Comparison of ENCODE assay signal across 16 cellular contexts in genomic region chr1:158046726-158047510, GRCh38. TPM values are rescaled to one million over a fixed set of nuclear protein-coding genes. Genes with fewer than 3 reads are reported as not detected.
DNase-seq lines count a peak whose midpoint lies in the region; ATAC-seq, FAIRE-seq and TF ChIP-seq lines count a peak whose summit lies in the region.
"Had no signal": no experiment of that assay in that cellular context is flagged by ENCODE, and none has a peak within 500 bp of the region (broad histone marks: within the 10 kb centered on the region; RNA-seq: fewer than 3 reads in every experiment).

No MANE protein-coding gene starts in this region.

- ATAC-seq in IMR-90 (ENCODE audit: low read depth) (no peak), aorta (ENCODE audit: low FRiP score) (peak; percentile 31)
- ATAC-seq: GM12878, GM23338 had no signal

- peak overlapping the region; percentile 9; the same call in 1 of the 2 replicates for H2AK5ac ChIP-seq in IMR-90 (ENCODE audit: low read depth, low read length)
- H2AK5ac ChIP-seq in H1 (ENCODE audit: low read depth, low read length), result peak overlapping the region; percentile 66; the same call in 1 of the 2 replicates

- TF ChIP-seq RAD21 in IMR-90 (IDR thresholded peaks at IDR 0.05; ENCODE audit: low read length) (no peak), H1 (IDR thresholded peaks at IDR 0.05 in 1 of 2, conservative IDR thresholded peaks at IDR 0.05 in 1 of 2; ENCODE audit: low read depth in 2 of 2, low read length in 2 of 2) (no peak)

- H2BK5ac ChIP-seq in IMR-90 (ENCODE audit: low read depth, low read length, poor library complexity, severe bottlenecking) (no peak overlapping the region), H1 (ENCODE audit: low read depth, low read length) (0 out of 2 replicates have a peak overlapping the region, but pooled peaks have one; percentile 48)

- H3K79me1 ChIP-seq in IMR-90 (ENCODE audit: low read depth in 1 of 2, low read length in 2 of 2) (peaks cover 66 to 93% of the 10 kb centered on the region in 2 experiments), H1 (ENCODE audit: low read depth, low read length) (peaks cover 5% of the 10 kb centered on the region)

- H3K23me2 ChIP-seq in H1 (ENCODE audit: low read depth, low read length), result peaks cover 2% of the 10 kb centered on the region; the same call in 1 of the 2 replicates

- no peak for DNase-seq in IMR-90
- DNase-seq in H1 (ENCODE audit: low read depth in 1 of 2, low spot score in 2 of 2), result no peak
- DNase-seq in mesothelial cell of epicardium (ENCODE audit: low spot score in 2 of 2, unreplicated experiment in 2 of 2), result no peak
- DNase-seq in aorta, result no peak
- DNase-seq in BE2C, result no peak
- DNase-seq in kidney glomerular epithelial cell (lab: John Stamatoyannopoulos, UW), result no peak
- DNase-seq in stimulated activated naive CD4-positive, alpha-beta T cell (lab: John Stamatoyannopoulos, UW), result no peak
- DNase-seq: ACHN; C1 segment of cervical spinal cord; CD4-positive, alpha-beta T cell; DMS79 had no signal

- TF ChIP-seq POLR2A in IMR-90 (IDR thresholded peaks at IDR 0.05; ENCODE audit: low read depth, low read length), result no peak
- TF ChIP-seq POLR2A in H1 (IDR thresholded peaks at IDR 0.05; ENCODE audit: control extremely low read depth in 1 of 2, low read depth in 2 of 2, low read length in 2 of 2), result no peak

- no peaks in the 10 kb centered on the region for H3K9me3 Mint-ChIP-seq in mesothelial cell of epicardium
- H3K9me3 Mint-ChIP-seq: CD4-positive, alpha-beta T cell; GM23338 had no signal

- no peak overlapping the region for H2BK20ac ChIP-seq in IMR-90 (ENCODE audit: low read depth, low read length)
- no peak overlapping the region for H2BK20ac ChIP-seq in H1 (ENCODE audit: low read length)

- H3K4me2 ChIP-seq in IMR-90 (ENCODE audit: low read depth, low read length), result no peak overlapping the region
- H3K4me2 ChIP-seq in H1 (ENCODE audit: insufficient read depth in 1 of 2, low read depth in 2 of 2, low read length in 2 of 2), result no peak overlapping the region
- H3K4me2 ChIP-seq: GM23338 had no signal

- H4K5ac ChIP-seq in IMR-90 (ENCODE audit: low read depth, low read length), result no peak overlapping the region
- no peak overlapping the region for H4K5ac ChIP-seq in H1 (ENCODE audit: insufficient read length, low read depth, low read length)

- POLR2A ChIA-PET in IMR-90 (lab: Charles Lee; ENCODE audit: unreplicated experiment) (no interaction called here), H1 (lab: Charles Lee; ENCODE audit: partially characterized antibody) (interaction anchor here (0.8 to 1.9 kb wide), 2 partner anchors 9 to 53 kb away, joined by 3 to 5 read pairs; partner anchors contain the start of gene KIRREL1)

- no peaks in the 10 kb centered on the region for H3K27me3 Mint-ChIP-seq in mesothelial cell of epicardium (ENCODE audit: low read depth)

- H3K9me3 ChIP-seq in IMR-90 (ENCODE audit: control insufficient read depth, insufficient read depth, low read length) (no peaks in the 10 kb centered on the region), H1 (ENCODE audit: insufficient read depth in 2 of 2, low read depth in 1 of 2, low read length in 1 of 2) (no peaks in the 10 kb centered on the region), aorta (ENCODE audit: control insufficient read depth, low read length) (no peaks in the 10 kb centered on the region), BE2C (no peaks in the 10 kb centered on the region)
- H3K9me3 ChIP-seq: HAP-1 had no signal

- BruUV-seq in IMR-90 (replicated peaks; lab: Mats Ljungman, UMichigan), result no TSS peak

- TF ChIP-seq CTCF in IMR-90 (conservative IDR thresholded peaks at IDR 0.05; ENCODE audit: low read depth, low read length), result no peak
- TF ChIP-seq CTCF in H1 (IDR thresholded peaks at IDR 0.05; ENCODE audit: control extremely low read depth in 1 of 3, insufficient read depth in 1 of 3, low read depth in 1 of 3, low read length in 3 of 3), result no peak
- TF ChIP-seq CTCF in mesothelial cell of epicardium (IDR thresholded peaks at IDR 0.05; ENCODE audit: unreplicated experiment), result no peak
- no peak for TF ChIP-seq CTCF in BE2C (IDR thresholded peaks at IDR 0.05; ENCODE audit: low read depth, low read length)

- H3K14ac ChIP-seq in IMR-90 (replicated peaks; ENCODE audit: low read depth, low read length) (no peak overlapping the region), H1 (ENCODE audit: insufficient read length) (no peak overlapping the region)

- H3K18ac ChIP-seq in IMR-90 (ENCODE audit: low read depth, low read length) (no peak overlapping the region), H1 (ENCODE audit: extremely low read depth, low read length) (no peak overlapping the region)

- H3K36me3 ChIP-seq in IMR-90 (ENCODE audit: control insufficient read depth, insufficient read depth, low read length), result peaks cover 3% of the 10 kb centered on the region
- H3K36me3 ChIP-seq in H1 (ENCODE audit: control insufficient read depth in 2 of 4, insufficient read depth in 4 of 4, low read length in 3 of 4), result no peaks in the 10 kb centered on the region; a peak in 1 of 8 replicates
- H3K36me3 ChIP-seq in aorta (ENCODE audit: control insufficient read depth in 1 of 2, insufficient read depth in 2 of 2, low read length in 1 of 2), result no peaks in the 10 kb centered on the region
- no peaks in the 10 kb centered on the region for H3K36me3 ChIP-seq in BE2C
- H3K36me3 ChIP-seq: HAP-1 had no signal

- in situ Hi-C loops in IMR-90 (cut with MboI; ENCODE audit: low sequenced_read_pairs), result no loop called here

- H3K4me1 Mint-ChIP-seq in mesothelial cell of epicardium, result peaks cover 32% of the 10 kb centered on the region

- FAIRE-seq in H1 (lab: Jason Lieb, UNC), result no peak
- FAIRE-seq: GM12878, GM18507 had no signal

- CTCF ChIA-PET in IMR-90 (lab: Yijun Ruan, JAX), result interaction anchor here (1.0 kb wide), 1 partner anchor 55 kb away, joined by 4 read pairs; no protein-coding TSS in a partner anchor
- CTCF ChIA-PET in H1 (lab: Charles Lee; ENCODE audit: partially characterized antibody), result interaction anchor here (0.9 to 49.0 kb wide), 13 partner anchors 10 to 83 kb away, joined by 3 to 1615 read pairs (median 7); partner anchors contain the start of gene KIRREL1

- peaks cover 94% of the 10 kb centered on the region for H4K20me1 ChIP-seq in IMR-90 (ENCODE audit: insufficient read depth, low read length)
- H4K20me1 ChIP-seq in H1 (replicated peaks in 1 of 2; ENCODE audit: control insufficient read depth in 1 of 2, insufficient read depth in 2 of 2, low read length in 2 of 2), result peaks cover 2 to 3% of the 10 kb centered on the region in 2 experiments

- peaks cover 58% of the 10 kb centered on the region for H3K9me1 ChIP-seq in IMR-90 (ENCODE audit: insufficient read depth, low read length)

- H2BK120ac ChIP-seq in IMR-90 (ENCODE audit: low read depth, low read length), result no peak overlapping the region
- H2BK120ac ChIP-seq in H1 (replicated peaks; ENCODE audit: low read depth, low read length), result no peak overlapping the region

- peaks cover 9% of the 10 kb centered on the region for H3K36me3 Mint-ChIP-seq in mesothelial cell of epicardium

- H3K9ac ChIP-seq in IMR-90 (ENCODE audit: low read depth, low read length) (no peak overlapping the region), H1 (replicated peaks in 1 of 4; ENCODE audit: extremely low read depth in 1 of 4, low read depth in 3 of 4, low read length in 3 of 4) (no peak overlapping the region)

- H3K4ac ChIP-seq in IMR-90 (ENCODE audit: low read depth, low read length) (no peak overlapping the region), H1 (replicated peaks; ENCODE audit: insufficient read length, low read depth, low read length) (no peak overlapping the region)

- H3K56ac ChIP-seq in IMR-90 (ENCODE audit: extremely low read depth, insufficient read depth, low read length) (no peak overlapping the region), H1 (replicated peaks; ENCODE audit: insufficient read length, low read depth, low read length) (no peak overlapping the region)

- peaks cover 16% of the 10 kb centered on the region for H3K4me1 ChIP-seq in IMR-90 (ENCODE audit: control insufficient read depth, insufficient read depth, low read length)
- peaks cover 2 to 19% (median 12%) of the 10 kb centered on the region in 4 experiments for H3K4me1 ChIP-seq in H1 (replicated peaks in 1 of 4; ENCODE audit: control insufficient read depth in 3 of 4, insufficient read depth in 4 of 4, low read length in 3 of 4)
- peaks cover 7% of the 10 kb centered on the region in 2 donors for H3K4me1 ChIP-seq in aorta (ENCODE audit: control insufficient read depth in 1 of 2, insufficient read depth in 2 of 2, low read length in 2 of 2)
- no peaks in the 10 kb centered on the region for H3K4me1 ChIP-seq in BE2C

- H3K23ac ChIP-seq in IMR-90 (ENCODE audit: low read depth, low read length), result peak overlapping the region; percentile 12; the same call in 1 of the 2 replicates
- no peak overlapping the region for H3K23ac ChIP-seq in H1 (ENCODE audit: insufficient read length)

- H2BK15ac ChIP-seq in IMR-90 (ENCODE audit: low read depth, low read length) (no peak overlapping the region), H1 (ENCODE audit: low read length) (0 out of 2 replicates have a peak overlapping the region, but pooled peaks have one; percentile 11)

- H3K4me3 ChIP-seq in IMR-90 (ENCODE audit: insufficient read depth, low read depth, low read length) (no peak overlapping the region), H1 (ENCODE audit: extremely low read depth in 1 of 4, insufficient read depth in 2 of 4, low read depth in 3 of 4, low read length in 4 of 4) (no peak overlapping the region), aorta (ENCODE audit: low read length in 2 of 2) (no peak overlapping the region), BE2C (ENCODE audit: low read depth, low read length) (no peak overlapping the region)
- H3K4me3 ChIP-seq: GM12878, GM23338, HAP-1 had no signal

- dilution Hi-C loops in IMR-90 (cut with HindIII; ENCODE audit: low sequenced_read_pairs, unreplicated experiment), result no loop called here

- no peak overlapping the region for H3K4me3 Mint-ChIP-seq in mesothelial cell of epicardium
- H3K4me3 Mint-ChIP-seq: CD4-positive, alpha-beta T cell; GM23338 had no signal

- no peak overlapping the region for H4K91ac ChIP-seq in IMR-90 (ENCODE audit: insufficient read depth, low read depth, low read length)
- no peak overlapping the region for H4K91ac ChIP-seq in H1 (replicated peaks; ENCODE audit: insufficient read length, low read length)

- no peak overlapping the region for H3K27ac ChIP-seq in IMR-90 (ENCODE audit: insufficient read depth, low read length)
- 0 out of 2 replicates have a peak overlapping the region, but pooled peaks have one; percentile 9 for H3K27ac ChIP-seq in H1 (ENCODE audit: low read depth, low read length)
- no peak overlapping the region for H3K27ac ChIP-seq in aorta (ENCODE audit: low read depth in 1 of 2, low read length in 2 of 2)
- H3K27ac ChIP-seq: HL-60 had no signal

- no peak overlapping the region for H2AK9ac ChIP-seq in IMR-90 (replicated peaks; ENCODE audit: low read depth, low read length, poor library complexity)

- peak overlapping the region; percentile 22 for H3K27ac Mint-ChIP-seq in mesothelial cell of epicardium
- H3K27ac Mint-ChIP-seq: CD4-positive, alpha-beta T cell had no signal

- WGBS in IMR-90 (ENCODE audit: extremely low coverage in 2 of 2, insufficient read length in 1 of 2), 2 experiments, result 100% methylated on average over 1 of the region's 4 CpGs; no CpG with 5 or more reads in 1 of the 2 experiments
- 65% methylated on average over 4 of the region's 4 CpGs; no CpG with 5 or more reads in 1 of the 2 experiments for WGBS in H1 (ENCODE audit: extremely low coverage in 1 of 2, insufficient coverage in 1 of 2, insufficient read length in 1 of 2, insufficient replicate concordance in 2 of 2, low coverage in 1 of 2, low lambda C conversion rate in 2 of 2, missing lambda C conversion rate in 1 of 2), 2 experiments
- WGBS in aorta, 2 donors, result 49 to 55% methylated on average over 4 of the region's 4 CpGs

- peaks cover 0 to 35% of the 10 kb centered on the region in 2 experiments; a peak in 1 of 4 replicates for H3K79me2 ChIP-seq in H1 (ENCODE audit: control insufficient read depth in 1 of 2, insufficient read depth in 2 of 2, low read length in 2 of 2)

- H2AFZ ChIP-seq in IMR-90 (replicated peaks; ENCODE audit: low read length, poor library complexity), result no peak overlapping the region
- H2AFZ ChIP-seq in H1 (ENCODE audit: low read length), result no peak overlapping the region
- H2AFZ ChIP-seq: GM23338 had no signal

- H2BK12ac ChIP-seq in H1 (ENCODE audit: low read depth, low read length), result peak overlapping the region; percentile 41; the same call in 1 of the 2 replicates

- no peak for TF ChIP-seq EP300 in H1 (IDR thresholded peaks at IDR 0.05; ENCODE audit: borderline replicate concordance in 1 of 2, low read depth in 2 of 2, low read length in 2 of 2)

- H4K8ac ChIP-seq in IMR-90 (ENCODE audit: low read depth in 2 of 2, low read length in 2 of 2) (no peak overlapping the region), H1 (ENCODE audit: extremely low read depth, insufficient read depth, low read length) (no peak overlapping the region)

- no peaks in the 10 kb centered on the region for H3K27me3 ChIP-seq in IMR-90 (ENCODE audit: control insufficient read depth, insufficient read depth, low read length)
- no peaks in the 10 kb centered on the region for H3K27me3 ChIP-seq in H1 (replicated peaks in 1 of 4; ENCODE audit: control insufficient read depth in 3 of 4, extremely low read depth in 1 of 4, insufficient read depth in 3 of 4, low read length in 3 of 4)
- no peaks in the 10 kb centered on the region for H3K27me3 ChIP-seq in aorta (ENCODE audit: control insufficient read depth in 1 of 2, insufficient read depth in 2 of 2, low read length in 1 of 2)
- H3K27me3 ChIP-seq in BE2C, result no peaks in the 10 kb centered on the region

- intact Hi-C loops in IMR-90 (cut with micrococcal nuclease) (no loop called here), aorta (cut with DNase I) (no loop called here)

RNA-seq across cellular contexts. Expression of gene KIRREL1, which starts 53.5 kb away (rescaled TPM):
- total RNA-seq in IMR-90 (2012; rRNA removed), result 61.9 and 64.7 TPM in 2 replicates
- 58.1 and 64.6 TPM in 2 replicates for polyA plus RNA-seq in IMR-90 (2012; rRNA removed)
- 38.9 and 51.3 TPM in 2 replicates for polyA plus RNA-seq in IMR-90 (2012; cell fraction: cytosol; rRNA removed)
- polyA plus RNA-seq in IMR-90 (2012; cell fraction: nucleus; rRNA removed; ENCODE audit: low replicate concordance), result 85.2 and 89.7 TPM in 2 replicates
- 39.0 and 41.8 TPM in 2 replicates for total RNA-seq in H1 (2021; fragmentation: NEBNext Ultra II Directional; extraction: Animal tissue kit (Norgen Biotek cat#: 25700))
- 14.2 and 22.9 TPM in 2 replicates for polyA plus RNA-seq in H1 (2011; rRNA removed)
- 12.9 TPM for polyA plus RNA-seq in H1 (2011; cell fraction: cytosol; rRNA removed)
- polyA plus RNA-seq in H1 (2011; cell fraction: nucleus; rRNA removed), result 36.8 TPM
- polyA plus RNA-seq in H1 (2012, experiment 1 of 2), result 19.9 to 26.0 TPM (median 24.2 TPM) in 4 replicates
- polyA plus RNA-seq in H1 (2012, experiment 2 of 2), result 13.6 TPM
- 25.7 TPM for polyA plus RNA-seq in H1 (2013, experiment 1 of 2)
- 28.4 TPM for polyA plus RNA-seq in H1 (2013, experiment 2 of 2)
- polyA minus RNA-seq in H1 (2011; rRNA and poly(A)+ RNA removed), result 27.1 and 34.3 TPM in 2 replicates
- polyA minus RNA-seq in H1 (2011; cell fraction: cytosol; rRNA and poly(A)+ RNA removed), result 19.2 TPM
- 21.7 TPM for polyA minus RNA-seq in H1 (2011; cell fraction: nucleus; rRNA and poly(A)+ RNA removed)
- 178 to 189 TPM (median 180 TPM) in 3 replicates for total RNA-seq in mesothelial cell of epicardium
- 100 to 1,000 TPM in 1 of 2 donors, 10 to 100 TPM in 1; 96.7 to 102 TPM for total RNA-seq in aorta
- polyA plus RNA-seq in aorta, result 10 to 100 TPM; 15.3 to 41.5 TPM
- polyA plus RNA-seq in BE2C (2012; ENCODE audit: insufficient read depth, insufficient read length, low read depth), result not detected
- total RNA-seq: CD4-positive, alpha-beta T cell had no signal
- polyA plus RNA-seq: GM12878 had no signal
